In the genomic region with DNA sequence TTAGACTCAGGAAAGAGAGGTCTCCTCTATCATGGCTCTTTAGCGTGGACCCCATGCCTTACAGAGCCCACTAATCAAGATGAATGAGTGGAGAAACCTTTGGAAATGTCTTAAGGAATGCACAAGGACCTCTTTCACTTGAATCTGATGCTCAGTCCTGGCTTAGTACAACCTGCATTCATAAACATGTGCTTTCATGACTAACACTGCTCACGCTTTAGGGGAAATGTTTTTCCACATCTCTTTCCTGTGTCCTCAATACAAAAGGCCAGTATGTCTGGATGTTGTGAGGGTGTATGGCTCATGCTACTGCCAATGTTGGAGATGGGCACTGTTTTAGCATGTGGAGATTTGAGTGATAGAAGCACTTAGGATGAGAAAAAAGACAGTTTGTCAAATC, we compare ENCODE assay signal across 18 cellular contexts. TPM values are rescaled to one million over a fixed set of nuclear protein-coding genes. Genes with fewer than 3 reads are reported as not detected.
"Had no signal": no experiment of that assay in that cellular context is flagged by ENCODE, and none has a peak within 500 bp of the region (broad histone marks: within the 10 kb centered on the region; RNA-seq: fewer than 3 reads in every experiment).

No MANE protein-coding gene starts in this region.

- H3K9me3 ChIP-seq: gastrocnemius medialis, pancreas, tibial nerve, vagina had no signal

- H3K4me3 ChIP-seq: coronary artery, gastrocnemius medialis, neural progenitor cell, pancreas, tibial nerve, vagina had no signal

- H3K27ac ChIP-seq: coronary artery, gastrocnemius medialis, neural progenitor cell, pancreas, tibial nerve, vagina had no signal

- FAIRE-seq: pancreas, small intestine had no signal

- ATAC-seq: activated CD8-positive, alpha-beta memory T cell treated with anti-CD3 and anti-CD28 coated beads, Interleukin-2, amount 10 ng/mL, durations not matched to agents 7 days and 5 days; gastrocnemius medialis; pancreas; stimulated activated memory B cell treated with anti-CD40 and anti-IgM and Interleukin-4, amounts not matched to agents 10 μg/mL and 1 μg/mL and 100 μg/mL, for 72 hours had no signal

- DNase-seq: activated CD4-positive, alpha-beta T cell treated with anti-CD3 and anti-CD28 coated beads for 1 hour; activated CD4-positive, alpha-beta T cell treated with anti-CD3 and anti-CD28 coated beads, Interleukin-2, amount 50 U/mL, for 48 hours; activated CD8-positive, alpha-beta memory T cell treated with anti-CD3 and anti-CD28 coated beads, Interleukin-2, amount 10 ng/mL, durations not matched to agents 7 days and 5 days; activated effector memory CD4-positive, alpha-beta T cell treated with anti-CD3 and anti-CD28 coated beads, Interleukin-2, amount 50 U/mL, for 16 hours; activated naive CD8-positive, alpha-beta T cell treated with anti-CD3 and anti-CD28 coated beads, Interleukin-2, amount 10 ng/mL, durations not matched to agents 7 days and 5 days; activated T-cell treated with anti-CD3 and anti-CD28 coated beads, Interleukin-2, amount 50 U/mL, for 24 hours; aorta; effector memory CD4-positive, alpha-beta T cell; gastrocnemius medialis; midbrain; pancreas; retina; small intestine had no signal

- H3K36me3 ChIP-seq: gastrocnemius medialis, neural progenitor cell, pancreas, tibial nerve, vagina had no signal

- H3K4me2 ChIP-seq: neural progenitor cell had no signal

- H3K9ac ChIP-seq: neural progenitor cell had no signal

- H3K4me1 ChIP-seq: neural progenitor cell had no signal

- H2AFZ ChIP-seq: neural progenitor cell had no signal

- H3K27me3 ChIP-seq: gastrocnemius medialis, neural progenitor cell, pancreas, tibial nerve, vagina had no signal

RNA-seq across cellular contexts. Expression of gene GNG12, which starts 14.2 kb away (rescaled TPM):
- total RNA-seq: activated naive CD8-positive, alpha-beta T cell treated with anti-CD3 and anti-CD28 coated beads, Interleukin-2, amount 10 ng/mL, durations not matched to agents 7 days and 5 days had no signal
